In the genomic region with DNA sequence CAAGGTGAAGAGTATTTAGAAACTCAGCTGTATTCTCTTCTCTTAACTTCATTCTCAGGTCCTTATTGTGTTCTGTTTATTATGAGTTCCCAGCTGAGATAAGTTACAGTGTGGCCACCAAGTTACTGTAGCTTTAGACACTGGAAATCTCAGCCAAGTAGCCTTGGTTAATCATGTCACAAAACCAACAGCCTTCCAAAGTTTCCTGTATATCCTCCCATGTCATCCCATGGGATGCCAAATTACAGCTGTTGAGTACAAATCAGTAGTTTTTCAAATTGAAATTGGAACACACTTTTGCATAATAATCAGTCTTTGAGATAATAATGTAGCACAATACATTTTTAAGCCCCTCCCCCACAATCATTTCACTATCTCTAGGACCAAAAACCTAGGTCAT, we compare ENCODE assay signal across 22 cellular contexts. TPM values are rescaled to one million over a fixed set of nuclear protein-coding genes. Genes with fewer than 3 reads are reported as not detected.
"Had no signal": no experiment of that assay in that cellular context is flagged by ENCODE, and none has a peak within 500 bp of the region (broad histone marks: within the 10 kb centered on the region; RNA-seq: fewer than 3 reads in every experiment).

No MANE protein-coding gene starts in this region.

- H3K4me1 ChIP-seq: lower lobe of right lung, pancreas, testis had no signal

- H3K9me3 Mint-ChIP-seq: effector memory CD8-positive, alpha-beta T cell; memory B cell; nephron progenitor cell; stimulated activated effector memory CD8-positive, alpha-beta T cell treated with anti-CD3 and anti-CD28 coated beads, Interleukin-12 subunit alpha, Interleukin-12 subunit beta, amount 100 ng/mL, for 72 hours; type B pancreatic cell had no signal

- H3K4me3 Mint-ChIP-seq: effector memory CD8-positive, alpha-beta T cell; memory B cell; naive thymus-derived CD4-positive, alpha-beta T cell; nephron progenitor cell; stimulated activated effector memory CD8-positive, alpha-beta T cell treated with anti-CD3 and anti-CD28 coated beads, Interleukin-12 subunit alpha, Interleukin-12 subunit beta, amount 100 ng/mL, for 72 hours; type B pancreatic cell had no signal

- H3K36me3 ChIP-seq: esophagus squamous epithelium, lower lobe of right lung, pancreas, right atrium auricular region had no signal

- H3K36me3 Mint-ChIP-seq: memory B cell; naive thymus-derived CD4-positive, alpha-beta T cell; stimulated activated effector memory CD8-positive, alpha-beta T cell treated with anti-CD3 and anti-CD28 coated beads, Interleukin-12 subunit alpha, Interleukin-12 subunit beta, amount 100 ng/mL, for 72 hours had no signal

- H3K4me3 ChIP-seq: esophagus squamous epithelium, lower lobe of right lung, pancreas, right atrium auricular region, testis, tibial artery had no signal

- H3K27ac Mint-ChIP-seq: effector memory CD8-positive, alpha-beta T cell; memory B cell; naive thymus-derived CD4-positive, alpha-beta T cell; nephron progenitor cell; progenitor cell of endocrine pancreas; stimulated activated effector memory CD8-positive, alpha-beta T cell treated with anti-CD3 and anti-CD28 coated beads, Interleukin-12 subunit alpha, Interleukin-12 subunit beta, amount 100 ng/mL, for 72 hours; type B pancreatic cell had no signal

- H3K4me1 Mint-ChIP-seq: memory B cell; naive thymus-derived CD4-positive, alpha-beta T cell; stimulated activated effector memory CD8-positive, alpha-beta T cell treated with anti-CD3 and anti-CD28 coated beads, Interleukin-12 subunit alpha, Interleukin-12 subunit beta, amount 100 ng/mL, for 72 hours had no signal

- DNase-seq: cerebellar nuclear complex; cortex of kidney; effector memory CD8-positive, alpha-beta T cell; erythroblast; esophagus squamous epithelium; head of caudate nucleus; left ventricle myocardium superior; lower lobe of right lung; naive thymus-derived CD4-positive, alpha-beta T cell; nephron progenitor cell; occipital lobe; pancreas; stimulated activated CD4-positive, alpha-beta T cell treated with anti-CD3 and anti-CD28 coated beads, Interleukin-2, amount 100 ng/mL, for 24 hours; stimulated activated CD4-positive, alpha-beta T cell treated with anti-CD3 and anti-CD28 coated beads, Interleukin-4, amount 100 ng/mL, for 24 hours; stimulated activated naive CD4-positive, alpha-beta T cell treated with Interleukin-2 at 50 U/mL for 16 hours; testis; tibial artery had no signal

- H3K27ac ChIP-seq: esophagus squamous epithelium, lower lobe of right lung, pancreas, right atrium auricular region, testis, tibial artery had no signal

- H3K27me3 ChIP-seq: esophagus squamous epithelium, pancreas, right atrium auricular region, testis, tibial artery had no signal

- H3K9me3 ChIP-seq: esophagus squamous epithelium, lower lobe of right lung, pancreas, right atrium auricular region, testis, tibial artery had no signal

- H3K27me3 Mint-ChIP-seq: effector memory CD8-positive, alpha-beta T cell; memory B cell; progenitor cell of endocrine pancreas had no signal

RNA-seq across cellular contexts. Expression of a gene that starts 10.7 kb away (rescaled TPM):
- polyA plus RNA-seq: naive thymus-derived CD4-positive, alpha-beta T cell had no signal
